Comparison of ENCODE assay signal across 8 cellular contexts in genomic region chr4:3942569-3942971, GRCh38.
DNase-seq lines count a peak whose midpoint lies in the region; TF ChIP-seq lines count a peak whose summit lies in the region.
"Not testable (repeated sequence)": the region's sequence is repeated elsewhere in the genome, so short reads cannot be mapped to it uniquely, and the experiment has no call there.

No MANE protein-coding gene starts in this region.

- H3K4me3 Mint-ChIP-seq in activated T-cell treated with anti-CD3 and anti-CD28 coated beads, Interleukin-2, amount 50 U/mL, for 24 hours, result not testable (repeated sequence)

- H3K4me1 ChIP-seq in A673 (ENCODE audit: insufficient read depth, low read length, poor library complexity, severe bottlenecking); sigmoid colon: not testable (repeated sequence)

- H3K9me3 ChIP-seq in A673 (ENCODE audit: low read depth, low read length, poor library complexity, severe bottlenecking); sigmoid colon: not testable (repeated sequence)

- 3 to 8% methylated on average over 12 of the region's 12 CpGs for WGBS in sigmoid colon, 2 donors

- H3K4me1 Mint-ChIP-seq in activated T-cell treated with anti-CD3 and anti-CD28 coated beads, Interleukin-2, amount 50 U/mL, for 24 hours (ENCODE audit: low read depth), result not testable (repeated sequence)

- H3K27me3 Mint-ChIP-seq in activated T-cell treated with anti-CD3 and anti-CD28 coated beads, Interleukin-2, amount 50 U/mL, for 24 hours, result peaks cover 14% of the 10 kb centered on the region

- TF ChIP-seq POLR2A in sigmoid colon (IDR thresholded peaks at IDR 0.05), result not testable (repeated sequence)

- peak; percentile 59 for TF ChIP-seq CTCF in A673 (conservative IDR thresholded peaks at IDR 0.05; ENCODE audit: low read depth, low read length)
- peak; percentile 56 for TF ChIP-seq CTCF in GM12873 (IDR thresholded peaks at IDR 0.05; ENCODE audit: insufficient read depth, low read depth, low read length, missing control alignments)
- peak; percentile 38 for TF ChIP-seq CTCF in RWPE1 (conservative IDR thresholded peaks at IDR 0.05; ENCODE audit: low read depth)
- TF ChIP-seq CTCF in kidney epithelial cell (IDR thresholded peaks at IDR 0.05; ENCODE audit: insufficient read depth, low read length, poor library complexity, severe bottlenecking), result peak; percentile 34
- peak in 3 of 4 experiments; percentile 48 to 60 (median 56) for TF ChIP-seq CTCF in sigmoid colon (IDR thresholded peaks at IDR 0.05)

- not testable (repeated sequence) for H3K27me3 ChIP-seq in A673 (replicated peaks; ENCODE audit: insufficient read depth, low read depth, low read length, poor library complexity); kidney epithelial cell (ENCODE audit: control insufficient read depth, insufficient read depth, low read length); sigmoid colon

- not testable (repeated sequence) for H3K4me3 ChIP-seq in A673 (ENCODE audit: low read depth, low read length, poor library complexity, severe bottlenecking); kidney epithelial cell (ENCODE audit: low read depth, low read length); sigmoid colon

- POLR2A ChIA-PET in A673 (lab: Charles Lee; ENCODE audit: low non-redundant PET); RWPE1 (lab: Yijun Ruan, JAX; ENCODE audit: low non-redundant PET): not testable (repeated sequence)

- not testable (repeated sequence) for H3K27ac Mint-ChIP-seq in activated T-cell treated with anti-CD3 and anti-CD28 coated beads, Interleukin-2, amount 50 U/mL, for 24 hours

- not testable (repeated sequence) for BruUV-seq in A673 (replicated peaks; lab: Mats Ljungman, UMichigan)

- peak; percentile 45 for DNase-seq in A673 (ENCODE audit: low spot score)
- DNase-seq in NCI-H1105 (lab: John Stamatoyannopoulos, UW), result peak; percentile 4
- peak; percentile 4 for DNase-seq in RWPE1 (ENCODE audit: low spot score)
- peak; percentile 72 for DNase-seq in activated T-cell treated with anti-CD3 and anti-CD28 coated beads, Interleukin-2, amount 50 U/mL, for 24 hours
- DNase-seq in effector CD8-positive, alpha-beta T cell (lab: John Stamatoyannopoulos, UW), result peak; percentile 42
- not testable (repeated sequence) for DNase-seq in kidney epithelial cell (ENCODE audit: low read depth); sigmoid colon

- not testable (repeated sequence) for H3K27ac ChIP-seq in A673 (ENCODE audit: low read depth, low read length, poor library complexity, severe bottlenecking); RWPE1; sigmoid colon

- not testable (repeated sequence) for TF ChIP-seq EP300 in sigmoid colon (IDR thresholded peaks at IDR 0.05)

- intact Hi-C loops in A673 (cut with micrococcal nuclease; ENCODE audit: unreplicated experiment); sigmoid colon (cut with DNase I): not testable (repeated sequence)

- H3K9me3 Mint-ChIP-seq in activated T-cell treated with anti-CD3 and anti-CD28 coated beads, Interleukin-2, amount 50 U/mL, for 24 hours, result not testable (repeated sequence)

- H3K36me3 ChIP-seq in A673 (ENCODE audit: insufficient read depth, low read length, poor library complexity, severe bottlenecking); kidney epithelial cell (ENCODE audit: control insufficient read depth, insufficient read depth, low read length); sigmoid colon: not testable (repeated sequence)

- CTCF ChIA-PET in A673 (lab: Charles Lee), result interaction anchor here (1.1 to 1.3 kb wide), 3 partner anchors 12 to 461 kb away, joined by 4 to 5 read pairs (median 4); no protein-coding TSS in a partner anchor
- CTCF ChIA-PET in RWPE1 (lab: Yijun Ruan, JAX), result interaction anchor here (0.6 kb wide), 2 partner anchors 74 to 181 kb away, joined by 3 to 5 read pairs; no protein-coding TSS in a partner anchor

- H3K36me3 Mint-ChIP-seq in activated T-cell treated with anti-CD3 and anti-CD28 coated beads, Interleukin-2, amount 50 U/mL, for 24 hours (ENCODE audit: low read depth), result peaks cover 12% of the 10 kb centered on the region
